24 cellular contexts compared by ENCODE assay signal in the genomic region with DNA sequence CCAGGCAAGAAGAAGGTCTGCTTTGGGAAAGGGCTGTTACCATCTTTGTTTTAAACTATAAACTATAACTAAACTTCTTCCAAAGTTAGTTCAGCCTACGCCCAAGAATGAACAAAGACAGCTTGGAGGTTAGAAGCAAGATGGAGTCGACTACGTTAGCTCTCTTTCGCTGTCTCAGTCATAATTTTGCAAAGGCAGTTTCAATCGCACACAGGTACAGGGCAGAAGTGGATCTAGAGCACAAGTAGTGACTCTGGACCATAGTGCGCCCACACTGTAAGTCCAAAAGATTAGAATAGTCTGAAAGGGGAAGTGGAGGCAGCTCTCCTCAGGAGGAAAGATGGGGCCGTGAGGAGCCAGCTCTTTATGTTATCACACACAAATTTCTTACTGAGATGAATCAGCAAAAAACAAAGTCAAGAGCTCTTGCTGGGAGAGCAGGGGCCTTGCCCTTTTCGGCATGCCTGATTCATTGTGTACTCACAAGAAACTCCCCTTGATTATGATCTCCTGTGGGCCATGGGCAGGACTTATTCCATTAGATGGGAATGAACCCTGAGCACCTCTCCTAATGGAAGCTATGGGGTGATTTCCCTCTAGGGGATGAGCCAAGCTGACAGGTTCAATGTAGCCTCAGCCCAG.
"Had no signal": no experiment of that assay in that cellular context is flagged by ENCODE, and none has a peak within 500 bp of the region (broad histone marks: within the 10 kb centered on the region; RNA-seq: fewer than 3 reads in every experiment).

No MANE protein-coding gene starts in this region.

- H3K4me1 ChIP-seq: gastrocnemius medialis, heart left ventricle, sigmoid colon, testis, upper lobe of right lung had no signal

- H3K4me3 ChIP-seq: gastrocnemius medialis, heart left ventricle, lung, ovary, sigmoid colon, stomach, testis, upper lobe of right lung had no signal

- H3K9me3 Mint-ChIP-seq: activated CD8-positive, alpha-beta T cell treated with anti-CD3 and anti-CD28 coated beads for 36 hours; activated naive CD8-positive, alpha-beta T cell treated with anti-CD3 and anti-CD28 coated beads for 36 hours; activated T-cell treated with anti-CD3 and anti-CD28 coated beads, Interleukin-2, amount 50 U/mL, for 72 hours; dendritic cell treated with granulocyte-macrophage colony-stimulating factor and Interleukin-4, amounts not matched to agents 40 ng/mL and 50 ng/mL, for 4 days; WTC11 had no signal

- H3K4me1 Mint-ChIP-seq: activated naive CD8-positive, alpha-beta T cell treated with anti-CD3 and anti-CD28 coated beads for 36 hours; WTC11 had no signal

- H3K4me3 Mint-ChIP-seq: activated CD8-positive, alpha-beta T cell treated with anti-CD3 and anti-CD28 coated beads for 36 hours; activated naive CD8-positive, alpha-beta T cell treated with anti-CD3 and anti-CD28 coated beads for 36 hours; activated T-cell treated with anti-CD3 and anti-CD28 coated beads, Interleukin-2, amount 50 U/mL, for 72 hours; dendritic cell treated with granulocyte-macrophage colony-stimulating factor and Interleukin-4, amounts not matched to agents 40 ng/mL and 50 ng/mL, for 4 days; WTC11 had no signal

- H3K27ac ChIP-seq: gastrocnemius medialis, heart left ventricle, ovary, sigmoid colon, stomach, testis, upper lobe of right lung had no signal

- H3K36me3 Mint-ChIP-seq: activated naive CD8-positive, alpha-beta T cell treated with anti-CD3 and anti-CD28 coated beads for 36 hours; WTC11 had no signal

- DNase-seq: activated CD4-positive, alpha-beta T cell treated with anti-CD3 and anti-CD28 coated beads for 4 hours; activated CD8-positive, alpha-beta memory T cell treated with anti-CD3 and anti-CD28 coated beads, Interleukin-2, amount 50 U/mL, for 4 hours; activated CD8-positive, alpha-beta T cell treated with anti-CD3 and anti-CD28 coated beads for 36 hours; activated gamma-delta T cell; activated naive CD8-positive, alpha-beta T cell treated with anti-CD3 and anti-CD28 coated beads for 36 hours; activated T-cell treated with anti-CD3 and anti-CD28 coated beads, Interleukin-2, amount 50 U/mL, for 72 hours; anterior cingulate cortex; cerebellar nuclear complex; effector memory CD4-positive, alpha-beta T cell; gastrocnemius medialis; heart left ventricle; left cardiac atrium; midbrain; ovary; sigmoid colon; stimulated activated CD4-positive, alpha-beta T cell treated with anti-CD3 and anti-CD28 coated beads, Interleukin-12 subunit alpha, Interleukin-12 subunit beta, amount 100 ng/mL, for 4 hours; stimulated activated CD4-positive, alpha-beta T cell treated with anti-CD3 and anti-CD28 coated beads, Interleukin-2, amount 100 ng/mL, for 24 hours; stomach; T-helper 1 cell; testis; upper lobe of right lung had no signal

- H3K27me3 Mint-ChIP-seq: activated CD8-positive, alpha-beta T cell treated with anti-CD3 and anti-CD28 coated beads for 36 hours; activated naive CD8-positive, alpha-beta T cell treated with anti-CD3 and anti-CD28 coated beads for 36 hours; dendritic cell treated with granulocyte-macrophage colony-stimulating factor and Interleukin-4, amounts not matched to agents 40 ng/mL and 50 ng/mL, for 4 days had no signal

- H3K36me3 ChIP-seq: gastrocnemius medialis, heart left ventricle, ovary, sigmoid colon, stomach, upper lobe of right lung had no signal

- H3K9me3 ChIP-seq: gastrocnemius medialis, ovary, sigmoid colon, stomach, testis, upper lobe of right lung had no signal

- H3K27me3 ChIP-seq: ovary, sigmoid colon, stomach, testis, upper lobe of right lung had no signal

- ATAC-seq: activated CD8-positive, alpha-beta T cell treated with anti-CD3 and anti-CD28 coated beads for 36 hours; activated T-cell treated with anti-CD3 and anti-CD28 coated beads, Interleukin-2, amount 50 U/mL, for 72 hours; gastrocnemius medialis; heart left ventricle; left cardiac atrium; upper lobe of right lung; WTC11 had no signal

- H3K27ac Mint-ChIP-seq: activated CD8-positive, alpha-beta T cell treated with anti-CD3 and anti-CD28 coated beads for 36 hours; activated naive CD8-positive, alpha-beta T cell treated with anti-CD3 and anti-CD28 coated beads for 36 hours; activated T-cell treated with anti-CD3 and anti-CD28 coated beads, Interleukin-2, amount 50 U/mL, for 72 hours; dendritic cell treated with granulocyte-macrophage colony-stimulating factor and Interleukin-4, amounts not matched to agents 40 ng/mL and 50 ng/mL, for 4 days; WTC11 had no signal
